In genomic region chr20:16537025-16537665, GRCh38 we compare ENCODE assay signal across 28 cellular contexts.
"Had no signal": no experiment of that assay in that cellular context is flagged by ENCODE, and none has a peak within 500 bp of the region (broad histone marks: within the 10 kb centered on the region; RNA-seq: fewer than 3 reads in every experiment).

No MANE protein-coding gene starts in this region.

- H3K4me1 ChIP-seq: pancreas had no signal

- DNase-seq: activated B cell treated with CpG ODN at 0.5 μM for 24 hours; activated CD4-positive, alpha-beta T cell treated with anti-CD3 and anti-CD28 coated beads for 36 hours; activated CD4-positive, alpha-beta T cell treated with anti-CD3 and anti-CD28 coated beads, Interleukin-2, amount 50 U/mL, for 4 hours; activated CD8-positive, alpha-beta memory T cell treated with anti-CD3 and anti-CD28 coated beads for 24 hours; activated CD8-positive, alpha-beta memory T cell treated with anti-CD3 and anti-CD28 coated beads, Interleukin-2, amount 50 U/mL, for 4 hours; activated T-cell treated with anti-CD3 and anti-CD28 coated beads, Interleukin-2, amount 50 U/mL, for 24 hours; aorta; brain microvascular endothelial cell; dorsolateral prefrontal cortex; effector memory CD8-positive, alpha-beta T cell; hypothalamus; pancreas; right cardiac atrium; stimulated activated CD4-positive, alpha-beta T cell treated with anti-CD3 and anti-CD28 coated beads, Interleukin-2, amount 100 ng/mL, for 24 hours; stimulated activated naive CD8-positive, alpha-beta T cell treated with anti-CD3 and anti-CD28 coated beads, Interleukin-15, amount 100 ng/mL, for 72 hours; T-helper 9 cell; trophoblast cell had no signal

- H3K9me3 Mint-ChIP-seq: activated B cell treated with CpG ODN at 0.5 μM for 24 hours; activated T-cell treated with anti-CD3 and anti-CD28 coated beads, Interleukin-2, amount 50 U/mL, for 24 hours; central memory CD8-positive, alpha-beta T cell; effector memory CD8-positive, alpha-beta T cell; nephron; stimulated activated effector memory CD8-positive, alpha-beta T cell treated with anti-CD3 and anti-CD28 coated beads, Interleukin-12 subunit alpha, Interleukin-12 subunit beta, amount 100 ng/mL, for 72 hours; stimulated activated naive CD8-positive, alpha-beta T cell treated with anti-CD3 and anti-CD28 coated beads, Interleukin-15, amount 100 ng/mL, for 72 hours had no signal

- H3K4me1 Mint-ChIP-seq: nephron had no signal

- H3K9me3 ChIP-seq: neutrophil, pancreas, vagina had no signal

- ATAC-seq: activated CD4-positive, alpha-beta T cell treated with anti-CD3 and anti-CD28 coated beads for 36 hours; activated naive CD4-positive, alpha-beta T cell treated with anti-CD3 and anti-CD28 coated beads, Interleukin-2, amount 50 U/mL, for 72 hours; activated T-helper 17 cell treated with anti-CD3 and anti-CD28 coated beads, Interleukin-2, amount 50 U/mL, for 72 hours; effector memory CD8-positive, alpha-beta T cell; pancreas; right cardiac atrium; stimulated activated effector memory CD8-positive, alpha-beta T cell treated with anti-CD3 and anti-CD28 coated beads, Interleukin-12 subunit alpha, Interleukin-12 subunit beta, amount 100 ng/mL, for 72 hours; stimulated activated naive CD8-positive, alpha-beta T cell treated with anti-CD3 and anti-CD28 coated beads, Interleukin-15, amount 100 ng/mL, for 72 hours had no signal

- H3K36me3 ChIP-seq: brain microvascular endothelial cell, neutrophil, pancreas, vagina had no signal

- H3K27me3 ChIP-seq: brain microvascular endothelial cell, dorsolateral prefrontal cortex, neutrophil, pancreas, vagina had no signal

- H3K36me3 Mint-ChIP-seq: stimulated activated effector memory CD8-positive, alpha-beta T cell treated with anti-CD3 and anti-CD28 coated beads, Interleukin-12 subunit alpha, Interleukin-12 subunit beta, amount 100 ng/mL, for 72 hours had no signal

- H3K4me3 Mint-ChIP-seq: activated B cell treated with CpG ODN at 0.5 μM for 24 hours; activated CD4-positive, alpha-beta T cell treated with anti-CD3 and anti-CD28 coated beads for 36 hours; activated T-cell treated with anti-CD3 and anti-CD28 coated beads, Interleukin-2, amount 50 U/mL, for 24 hours; activated T-helper 17 cell treated with anti-CD3 and anti-CD28 coated beads, Interleukin-2, amount 50 U/mL, for 72 hours; central memory CD8-positive, alpha-beta T cell; effector memory CD8-positive, alpha-beta T cell; nephron; stimulated activated effector memory CD8-positive, alpha-beta T cell treated with anti-CD3 and anti-CD28 coated beads, Interleukin-12 subunit alpha, Interleukin-12 subunit beta, amount 100 ng/mL, for 72 hours; stimulated activated naive CD8-positive, alpha-beta T cell treated with anti-CD3 and anti-CD28 coated beads, Interleukin-15, amount 100 ng/mL, for 72 hours had no signal

- H3K27ac Mint-ChIP-seq: activated B cell treated with CpG ODN at 0.5 μM for 24 hours; activated CD4-positive, alpha-beta T cell treated with anti-CD3 and anti-CD28 coated beads for 36 hours; activated T-cell treated with anti-CD3 and anti-CD28 coated beads, Interleukin-2, amount 50 U/mL, for 24 hours; activated T-helper 17 cell treated with anti-CD3 and anti-CD28 coated beads, Interleukin-2, amount 50 U/mL, for 72 hours; effector memory CD8-positive, alpha-beta T cell; stimulated activated effector memory CD8-positive, alpha-beta T cell treated with anti-CD3 and anti-CD28 coated beads, Interleukin-12 subunit alpha, Interleukin-12 subunit beta, amount 100 ng/mL, for 72 hours had no signal

- FAIRE-seq: colon, endothelial cell of umbilical vein, frontal cortex, pancreas had no signal

- H3K4me3 ChIP-seq: dorsolateral prefrontal cortex, pancreas, skin epidermis, vagina had no signal

- H3K27ac ChIP-seq: brain microvascular endothelial cell, dorsolateral prefrontal cortex, neutrophil, pancreas, skin epidermis, vagina had no signal

- H3K27me3 Mint-ChIP-seq: activated B cell treated with CpG ODN at 0.5 μM for 24 hours; activated CD4-positive, alpha-beta T cell treated with anti-CD3 and anti-CD28 coated beads for 36 hours; activated T-cell treated with anti-CD3 and anti-CD28 coated beads, Interleukin-2, amount 50 U/mL, for 24 hours; activated T-helper 17 cell treated with anti-CD3 and anti-CD28 coated beads, Interleukin-2, amount 50 U/mL, for 72 hours; central memory CD8-positive, alpha-beta T cell; effector memory CD8-positive, alpha-beta T cell; stimulated activated naive CD8-positive, alpha-beta T cell treated with anti-CD3 and anti-CD28 coated beads, Interleukin-15, amount 100 ng/mL, for 72 hours had no signal
